27 cellular contexts compared by ENCODE assay signal in genomic region chr20:58705525-58705924, GRCh38. TPM values are rescaled to one million over a fixed set of nuclear protein-coding genes. Genes with fewer than 3 reads are reported as not detected.
DNase-seq lines count a peak whose midpoint lies in the region; ATAC-seq and TF ChIP-seq lines count a peak whose summit lies in the region.
"Had no signal": no experiment of that assay in that cellular context is flagged by ENCODE, and none has a peak within 500 bp of the region (broad histone marks: within the 10 kb centered on the region; RNA-seq: fewer than 3 reads in every experiment).

No MANE protein-coding gene starts in this region.

- 90 to 96% (median 93%) methylated on average over 7 of the region's 7 CpGs for WGBS in adrenal gland, 4 donors
- 93 to 95% (median 94%) methylated on average over 7 of the region's 7 CpGs for WGBS in spleen, 5 donors

- H3K27ac ChIP-seq in left ventricle myocardium inferior (replicated peaks) (no peak overlapping the region), adrenal gland (peak overlapping the region in 1 of 5 donors; percentile 19), left lung (no peak overlapping the region), spleen (no peak overlapping the region), ascending aorta (no peak overlapping the region), substantia nigra (ENCODE audit: low read depth, low read length, poor library complexity, severe bottlenecking) (no peak overlapping the region)
- H3K27ac ChIP-seq: breast epithelium, heart left ventricle, testis had no signal

- TF ChIP-seq CTCF in left ventricle myocardium inferior (IDR thresholded peaks at IDR 0.05; ENCODE audit: borderline replicate concordance) (no peak), adrenal gland (IDR thresholded peaks at IDR 0.05) (no peak), left lung (IDR thresholded peaks at IDR 0.05) (no peak), spleen (IDR thresholded peaks at IDR 0.05 in 8 of 11, conservative IDR thresholded peaks at IDR 0.05 in 3 of 11) (no peak), ascending aorta (IDR thresholded peaks at IDR 0.05) (no peak)

- peak; percentile 12 for DNase-seq in left ventricle myocardium inferior
- no peak for DNase-seq in left ventricle myocardium superior
- DNase-seq in adrenal gland, result peak in 4 of 7 donors; percentile 6 to 81 (median 16)
- peak; percentile 16 to 19 for DNase-seq in left lung
- peak; percentile 24 for DNase-seq in spleen
- DNase-seq in ascending aorta (ENCODE audit: low spot score in 2 of 2), result no peak
- no peak for DNase-seq in substantia nigra (lab: John Stamatoyannopoulos, UW)
- DNase-seq: activated CD4-positive, alpha-beta T cell treated with anti-CD3 and anti-CD28 coated beads, Interleukin-2, amount 50 U/mL, for 1 hour; activated CD8-positive, alpha-beta memory T cell treated with anti-CD3 and anti-CD28 coated beads, Interleukin-2, amount 50 U/mL, for 4 hours; activated naive CD4-positive, alpha-beta T cell treated with anti-CD3 and anti-CD28 coated beads for 36 hours; C1 segment of cervical spinal cord; effector memory CD4-positive, alpha-beta T cell; IMR-90; naive thymus-derived CD4-positive, alpha-beta T cell; NCI-H510A treated with DMSO at 0.1 percent for 48 hours; NK-92 treated with Interleukin-12 subunit alpha and Interleukin-12 subunit beta, amount 100 ng/mL, for 24 hours; nucleus accumbens; PC-3; retina; SHP77 treated with DMSO at 0.1 percent for 48 hours; stimulated activated CD4-positive, alpha-beta T cell treated with anti-CD3 and anti-CD28 coated beads, Interleukin-2, amount 100 ng/mL, for 48 hours; T1000; testis had no signal

- intact Hi-C loops in left ventricle myocardium inferior (cut with micrococcal nuclease) (no loop called here), left ventricle myocardium superior (cut with micrococcal nuclease) (no loop called here), adrenal gland (cut with DNase I) (no loop called here), left lung (cut with DNase I) (no loop called here), spleen (cut with DNase I; ENCODE audit: low total_unique reads) (no loop called here), ascending aorta (cut with DNase I) (no loop called here)

- no peaks in the 10 kb centered on the region for H3K4me1 ChIP-seq in left ventricle myocardium inferior
- no peaks in the 10 kb centered on the region for H3K4me1 ChIP-seq in adrenal gland (replicated peaks in 1 of 2)
- H3K4me1 ChIP-seq in left lung, result no peaks in the 10 kb centered on the region
- no peaks in the 10 kb centered on the region for H3K4me1 ChIP-seq in spleen
- H3K4me1 ChIP-seq in ascending aorta, result no peaks in the 10 kb centered on the region
- H3K4me1 ChIP-seq: breast epithelium, heart left ventricle, testis had no signal

- ATAC-seq in left ventricle myocardium superior (no peak), left lung (no peak), HG03469 (IDR thresholded peaks at IDR 0.05; ENCODE audit: unreplicated experiment) (no peak)
- ATAC-seq: heart left ventricle; naive thymus-derived CD4-positive, alpha-beta T cell; PC-3; stimulated activated memory B cell treated with anti-CD40 and anti-IgM and Interleukin-4, amounts not matched to agents 10 μg/mL and 1 μg/mL and 100 μg/mL, for 72 hours had no signal

- no peak overlapping the region for H3K4me3 ChIP-seq in left ventricle myocardium inferior
- H3K4me3 ChIP-seq in adrenal gland, result no peak overlapping the region
- H3K4me3 ChIP-seq in left lung, result no peak overlapping the region
- H3K4me3 ChIP-seq in spleen, result no peak overlapping the region
- H3K4me3 ChIP-seq in ascending aorta, result no peak overlapping the region
- H3K4me3 ChIP-seq: breast epithelium, heart left ventricle, testis had no signal

- H3K27me3 ChIP-seq in left ventricle myocardium inferior (ENCODE audit: low read depth), result no peaks in the 10 kb centered on the region
- no peaks in the 10 kb centered on the region for H3K27me3 ChIP-seq in adrenal gland
- H3K27me3 ChIP-seq in left lung, result no peaks in the 10 kb centered on the region
- H3K27me3 ChIP-seq in spleen (replicated peaks in 1 of 7), result no peaks in the 10 kb centered on the region
- no peaks in the 10 kb centered on the region for H3K27me3 ChIP-seq in ascending aorta
- H3K27me3 ChIP-seq: breast epithelium, heart left ventricle, testis had no signal

- TF ChIP-seq POLR2A in adrenal gland (IDR thresholded peaks at IDR 0.05), result no peak
- no peak for TF ChIP-seq POLR2A in spleen (IDR thresholded peaks at IDR 0.05)

- H3K36me3 ChIP-seq in left ventricle myocardium inferior (peaks cover 79% of the 10 kb centered on the region), adrenal gland (replicated peaks in 1 of 2) (peaks cover 0 to 42% of the 10 kb centered on the region in 2 donors), left lung (peaks cover 0 to 68% of the 10 kb centered on the region in 2 donors), spleen (peaks cover 4 to 92% (median 42%) of the 10 kb centered on the region in 6 donors), ascending aorta (peaks cover 25 to 54% of the 10 kb centered on the region in 2 donors)

- H3K9me3 ChIP-seq in left ventricle myocardium inferior (replicated peaks) (no peaks in the 10 kb centered on the region), adrenal gland (replicated peaks in 1 of 3) (no peaks in the 10 kb centered on the region), left lung (no peaks in the 10 kb centered on the region), spleen (no peaks in the 10 kb centered on the region), ascending aorta (no peaks in the 10 kb centered on the region)
- H3K9me3 ChIP-seq: breast epithelium, heart left ventricle, testis had no signal

RNA-seq across cellular contexts. Expression of gene NPEPL1, which starts 12.9 kb away (rescaled TPM):
- 33.6 TPM for total RNA-seq in left ventricle myocardium inferior
- total RNA-seq in left ventricle myocardium superior, result 26.4 TPM
- total RNA-seq in adrenal gland, result 10 to 100 TPM; 16.1 to 63.5 (median 35.2) TPM
- 100 to 1,000 TPM in 2 of 3 donors, 1 to 10 TPM in 1; 9.3 to 158 (median 104) TPM for polyA plus RNA-seq in adrenal gland
- 10 to 100 TPM; 25.1 to 30.8 TPM for total RNA-seq in left lung
- total RNA-seq in spleen, result 10 to 100 TPM; 31.7 to 61.7 (median 56.4) TPM
- polyA plus RNA-seq in spleen, result 10 to 100 TPM; 19.3 to 56.7 (median 50.6) TPM
- total RNA-seq in ascending aorta, result 68.3 TPM

RNA-seq across cellular contexts. Expression of gene STX16, which starts 54.4 kb away (rescaled TPM):
- total RNA-seq in left ventricle myocardium inferior (28.0 TPM), left ventricle myocardium superior (24.8 TPM), adrenal gland (10 to 100 TPM; 29.3 to 65.2 (median 43.6) TPM), left lung (10 to 100 TPM; 50.4 to 58.0 TPM), spleen (100 to 1,000 TPM in 1 of 7 donors, 10 to 100 TPM in 6; 62.6 to 105 (median 83.6) TPM), ascending aorta (24.7 TPM)
- polyA plus RNA-seq in adrenal gland (100 to 1,000 TPM in 1 of 3 donors, 10 to 100 TPM in 2; 33.4 to 134 (median 82.5) TPM), spleen (10 to 100 TPM; 34.4 to 47.3 (median 43.5) TPM)

Comparison
In these comparisons a context has a peak if more than half of its experiments do, and no peak if none do; other contexts are left out.
1. DNase-seq: peak in left ventricle myocardium inferior (single experiment), adrenal gland (4 of 7), left lung (2 of 2) and spleen (single experiment); none in left ventricle myocardium superior (single experiment), ascending aorta (0 of 2) and substantia nigra (0 of 49).